1 cellular context compared by ENCODE assay signal in genomic region chr7:137625197-137625596, GRCh38.
TF ChIP-seq lines count a peak whose summit lies in the region.

No MANE protein-coding gene starts in this region.

TF ChIP-seq in GM23338, 12 proteins besides CTCF, POLR2A, EP300 and RAD21 (continued from another document):
- TF ChIP-seq ZNF462 (CRISPR knock-in tag; IDR thresholded peaks at IDR 0.05): no peak
